In genomic region chr7:18541189-18541870, GRCh38 we compare ENCODE assay signal across 12 cellular contexts. TPM values are rescaled to one million over a fixed set of nuclear protein-coding genes. Genes with fewer than 3 reads are reported as not detected.
DNase-seq lines count a peak whose midpoint lies in the region; ATAC-seq and TF ChIP-seq lines count a peak whose summit lies in the region.
"Had no signal": no experiment of that assay in that cellular context is flagged by ENCODE, and none has a peak within 500 bp of the region (broad histone marks: within the 10 kb centered on the region; RNA-seq: fewer than 3 reads in every experiment).

No MANE protein-coding gene starts in this region.

- H3K36me3 Mint-ChIP-seq in immature natural killer cell: peaks cover 0 to 6% (median 2%) of the 10 kb centered on the region in 3 donors

- no peaks in the 10 kb centered on the region for H3K4me1 Mint-ChIP-seq in immature natural killer cell

- H3K27me3 Mint-ChIP-seq in immature natural killer cell (ENCODE audit: low read depth in 3 of 3): peaks cover 0 to 1% (median 0%) of the 10 kb centered on the region in 3 donors
- H3K27me3 Mint-ChIP-seq: memory B cell had no signal

- no peak overlapping the region for H3K4me3 ChIP-seq in fibroblast of villous mesenchyme (ENCODE audit: low read depth, low read length)
- H3K4me3 ChIP-seq: vagina had no signal

- no peak for TF ChIP-seq CTCF in fibroblast of villous mesenchyme (IDR thresholded peaks at IDR 0.05; ENCODE audit: insufficient read depth, low read depth, low read length)

- no peak overlapping the region for H3K27ac Mint-ChIP-seq in immature natural killer cell
- H3K27ac Mint-ChIP-seq: memory B cell had no signal

- ATAC-seq in HG03442 (IDR thresholded peaks at IDR 0.05; ENCODE audit: unreplicated experiment) (no peak), HG03460 (IDR thresholded peaks at IDR 0.05; ENCODE audit: unreplicated experiment) (no peak)

- DNase-seq in DMS79 treated with DMSO at 0.1 percent for 48 hours (lab: John Stamatoyannopoulos, UW): peak; percentile 87
- DNase-seq in RPMI7951 (ENCODE audit: low read depth): peak; percentile 66
- DNase-seq in fibroblast of villous mesenchyme (ENCODE audit: low read depth): peak; percentile 80
- DNase-seq in putamen (ENCODE audit: low spot score): peak; percentile 13
- no peak for DNase-seq in immature natural killer cell
- DNase-seq in GM19238 (ENCODE audit: insufficient read length, low spot score): no peak
- DNase-seq: effector CD4-positive, alpha-beta T cell; NCI-H1930 had no signal

- H3K4me3 Mint-ChIP-seq in immature natural killer cell: no peak overlapping the region
- H3K4me3 Mint-ChIP-seq: memory B cell had no signal

- H3K9me3 Mint-ChIP-seq in immature natural killer cell: peaks cover 0 to 7% (median 0%) of the 10 kb centered on the region in 6 donors

RNA-seq across cellular contexts. Expression of gene HDAC9, which starts 45.8 kb away (rescaled TPM):
- 15.5 and 21.1 TPM in 2 replicates for total RNA-seq in RPMI7951 (2014; rRNA removed; shearing (Covaris generic))
- 16.8 and 25.8 TPM in 2 replicates for total RNA-seq in fibroblast of villous mesenchyme
- polyA plus RNA-seq in immature natural killer cell: 10 to 100 TPM; 10.1 to 28.7 (median 18.1) TPM

Comparison
In these comparisons a context has a peak if more than half of its experiments do, and no peak if none do; other contexts are left out.
1. DNase-seq: peak in DMS79 treated with DMSO at 0.1 percent for 48 hours (single experiment), RPMI7951 (single experiment), fibroblast of villous mesenchyme (single experiment) and putamen (single experiment); none in immature natural killer cell (0 of 3) and GM19238 (single experiment).